24 cellular contexts compared by ENCODE assay signal in genomic region chr7:43716598-43716997, GRCh38.
"Had no signal": no experiment of that assay in that cellular context is flagged by ENCODE, and none has a peak within 500 bp of the region (broad histone marks: within the 10 kb centered on the region; RNA-seq: fewer than 3 reads in every experiment).

No MANE protein-coding gene starts in this region.

- H3K27ac ChIP-seq: HL-60, RWPE1 had no signal

- H3K9me3 ChIP-seq: SK-N-SH had no signal

- H3K4me3 Mint-ChIP-seq: IgD-negative memory B cell had no signal

- H3K27me3 Mint-ChIP-seq: IgD-negative memory B cell had no signal

- H3K4me3 ChIP-seq: MG63 had no signal

- ATAC-seq: Panc1, PC-3 had no signal

- DNase-seq: Karpas-422; KG1; MG63; NCI-H1092; NCI-H1105 treated with DMSO at 0.1 percent for 48 hours; NCI-H1417 treated with DMSO at 0.1 percent for 48 hours; NCI-H187; NCI-H2029; NCI-H2081 treated with DMSO at 0.1 percent for 48 hours; NCI-H2171; NCI-H226; NCI-H446; NCI-H510A; NCI-H524 treated with DMSO at 0.1 percent for 48 hours; NCI-H69; NCI-H774; NK-92 treated with Interleukin-12 subunit alpha and Interleukin-12 subunit beta, amount 100 ng/mL, for 24 hours; PC-3; SHP77; SK-N-SH had no signal

- H3K27me3 ChIP-seq: MG63 had no signal
